In genomic region chr4:102554988-102555387, GRCh38 we compare ENCODE assay signal across 21 cellular contexts. TPM values are rescaled to one million over a fixed set of nuclear protein-coding genes. Genes with fewer than 3 reads are reported as not detected.
A peak's percentile ranks its signal among the peaks of the same experiment; 100 is the strongest.
DNase-seq lines count a peak whose midpoint lies in the region; ATAC-seq, FAIRE-seq and TF ChIP-seq lines count a peak whose summit lies in the region.
"Had no signal": no experiment of that assay in that cellular context is flagged by ENCODE, and none has a peak within 500 bp of the region (broad histone marks: within the 10 kb centered on the region; RNA-seq: fewer than 3 reads in every experiment).

No MANE protein-coding gene starts in this region.

- no peak overlapping the region for H3K9ac ChIP-seq in astrocyte (ENCODE audit: low read length)

- H3K4me3 ChIP-seq in astrocyte (ENCODE audit: insufficient read depth, low read depth, low read length) (no peak overlapping the region), uterus (no peak overlapping the region)
- H3K4me3 ChIP-seq: SJSA1 had no signal

- H3K4me1 ChIP-seq in astrocyte (ENCODE audit: insufficient read depth, low read length) (peaks cover 26% of the 10 kb centered on the region), uterus (peaks cover 0 to 21% of the 10 kb centered on the region in 2 donors)

- no peak for DNase-seq in astrocyte (ENCODE audit: low read depth)
- DNase-seq in Right ventricle myocardium superior: no peak
- DNase-seq in uterus: no peak
- no peak for DNase-seq in UCSD-AML1 (lab: John Stamatoyannopoulos, UW; ENCODE audit: unreplicated experiment)
- no peak for DNase-seq in hypothalamus (lab: John Stamatoyannopoulos, UW)
- DNase-seq: CD8-positive, alpha-beta memory T cell; DMS53; GOT3; MM.1S; NCI-H1092; NCI-H1694; NCI-H2227 treated with DMSO at 0.1 percent for 48 hours; NCI-H510A treated with DMSO at 0.1 percent for 48 hours; NCI-H774; RPMI8226 had no signal

- FAIRE-seq in astrocyte (lab: Jason Lieb, UNC) (no peak), islet of Langerhans (lab: Jason Lieb, UNC) (peak; percentile 5)
- FAIRE-seq: GM12891, GM18507 had no signal

- no peaks in the 10 kb centered on the region for H3K79me2 ChIP-seq in astrocyte (ENCODE audit: insufficient read depth, low read length)

- H3K27me3 ChIP-seq in astrocyte (ENCODE audit: insufficient read depth, low read length) (no peaks in the 10 kb centered on the region), uterus (no peaks in the 10 kb centered on the region)
- H3K27me3 ChIP-seq: SJSA1 had no signal

- intact Hi-C loops in Right ventricle myocardium superior (cut with DNase I): loop anchor here (10.0 kb wide), 1 partner anchor 50 kb away; the partner anchor contains the start of gene NFKB1
- intact Hi-C loops in uterus (cut with DNase I; ENCODE audit: low total_unique reads): no loop called here

- H3K4me2 ChIP-seq in astrocyte (ENCODE audit: low read length): peak overlapping the region; percentile 28

- H3K27ac ChIP-seq in astrocyte (ENCODE audit: low read depth, low read length) (peak overlapping the region; percentile 51), uterus (peak overlapping the region; percentile 68 to 72)
- H3K27ac ChIP-seq: SJSA1 had no signal

- H3K4me3 Mint-ChIP-seq in astrocyte (ENCODE audit: unreplicated experiment): no peak overlapping the region
- H3K4me3 Mint-ChIP-seq: CD8-positive, alpha-beta memory T cell had no signal

- no peak overlapping the region for H2AFZ ChIP-seq in astrocyte (ENCODE audit: low read depth, low read length)

- H3K36me3 Mint-ChIP-seq in astrocyte (ENCODE audit: low read depth, unreplicated experiment): peaks cover 5% of the 10 kb centered on the region

- H3K9me3 ChIP-seq in astrocyte (ENCODE audit: insufficient read depth, low read depth, low read length) (no peaks in the 10 kb centered on the region), uterus (no peaks in the 10 kb centered on the region)
- H3K9me3 ChIP-seq: SJSA1 had no signal

- H3K27ac Mint-ChIP-seq in astrocyte (ENCODE audit: unreplicated experiment): no peak overlapping the region

- no peak for TF ChIP-seq CTCF in astrocyte (IDR thresholded peaks at IDR 0.05; ENCODE audit: insufficient read depth, low read depth, low read length)
- TF ChIP-seq CTCF in uterus (IDR thresholded peaks at IDR 0.05): no peak

- H3K4me1 Mint-ChIP-seq in astrocyte (ENCODE audit: low read depth, unreplicated experiment): peaks cover 23% of the 10 kb centered on the region

- ATAC-seq in Right ventricle myocardium superior (ENCODE audit: poor library complexity) (peak; percentile 86), HG03280 (IDR thresholded peaks at IDR 0.05; ENCODE audit: unreplicated experiment) (no peak)
- ATAC-seq: HCT116 had no signal

- H4K20me1 ChIP-seq in astrocyte (ENCODE audit: insufficient read depth, low read length): peaks cover 14% of the 10 kb centered on the region

- no peak for TF ChIP-seq POLR2A in uterus (IDR thresholded peaks at IDR 0.05)

- H3K36me3 ChIP-seq in astrocyte (ENCODE audit: insufficient read depth, low read length) (no peaks in the 10 kb centered on the region), uterus (no peaks in the 10 kb centered on the region)

- peaks cover 1% of the 10 kb centered on the region for H3K9me3 Mint-ChIP-seq in astrocyte (ENCODE audit: unreplicated experiment)
- H3K9me3 Mint-ChIP-seq: CD8-positive, alpha-beta memory T cell had no signal

- H3K27me3 Mint-ChIP-seq in astrocyte (ENCODE audit: low read depth, unreplicated experiment): no peaks in the 10 kb centered on the region
- H3K27me3 Mint-ChIP-seq: CD8-positive, alpha-beta memory T cell had no signal

RNA-seq across cellular contexts. Expression of gene NFKB1, which starts 53.8 kb away (rescaled TPM):
- 17.2 and 19.9 TPM in 2 replicates for total RNA-seq in astrocyte
- total RNA-seq in Right ventricle myocardium superior: 18.9 TPM
- 10 to 100 TPM; 18.8 to 56.3 (median 30.8) TPM for total RNA-seq in uterus
